Comparison of ENCODE assay signal across 11 cellular contexts in genomic region chr1:167723707-167724323, GRCh38. TPM values are rescaled to one million over a fixed set of nuclear protein-coding genes. Genes with fewer than 3 reads are reported as not detected.
A peak's percentile ranks its signal among the peaks of the same experiment; 100 is the strongest.
DNase-seq lines count a peak whose midpoint lies in the region; ATAC-seq and TF ChIP-seq lines count a peak whose summit lies in the region.
"Had no signal": no experiment of that assay in that cellular context is flagged by ENCODE, and none has a peak within 500 bp of the region (broad histone marks: within the 10 kb centered on the region; RNA-seq: fewer than 3 reads in every experiment).

No MANE protein-coding gene starts in this region.

- POLR2A ChIA-PET in CD4-positive, alpha-beta T cell (lab: Charles Lee), result interaction anchor here (0.8 to 2.6 kb wide), 3 partner anchors 9 to 28 kb away, joined by 3 to 6 read pairs (median 3); no protein-coding TSS in a partner anchor
- POLR2A ChIA-PET in IMR-90 (lab: Charles Lee; ENCODE audit: unreplicated experiment), result no interaction called here

- peaks cover 7% of the 10 kb centered on the region for H3K36me3 Mint-ChIP-seq in CD4-positive, alpha-beta T cell (ENCODE audit: low read depth)
- peaks cover 8 to 18% of the 10 kb centered on the region in 2 donors for H3K36me3 Mint-ChIP-seq in stimulated activated naive B cell treated with anti-CD40 and anti-IgM and Interleukin-4, amounts not matched to agents 10 μg/mL and 1 μg/mL and 100 μg/mL, for 72 hours

- H4K91ac ChIP-seq in IMR-90 (ENCODE audit: insufficient read depth, low read depth, low read length), result no peak overlapping the region

- H3K56ac ChIP-seq in IMR-90 (ENCODE audit: extremely low read depth, insufficient read depth, low read length), result no peak overlapping the region

- H3K23ac ChIP-seq in IMR-90 (ENCODE audit: low read depth, low read length), result peak overlapping the region; percentile 78; the same call in 1 of the 2 replicates

- H3K9me2 ChIP-seq in neural cell (ENCODE audit: insufficient read depth, low read length), result no peaks in the 10 kb centered on the region

- H3K79me2 ChIP-seq in neural cell (replicated peaks; ENCODE audit: insufficient read depth, low read length), result peaks cover 38% of the 10 kb centered on the region

- 100% methylated on average over 1 of the region's 2 CpGs; no CpG with 5 or more reads in 1 of the 2 experiments for WGBS in IMR-90 (ENCODE audit: extremely low coverage in 2 of 2, insufficient read length in 1 of 2), 2 experiments

- H3K27me3 ChIP-seq in CD4-positive, alpha-beta T cell (ENCODE audit: control insufficient read depth, insufficient read depth, low read length), result no peaks in the 10 kb centered on the region
- no peaks in the 10 kb centered on the region for H3K27me3 ChIP-seq in IMR-90 (ENCODE audit: control insufficient read depth, insufficient read depth, low read length)
- no peaks in the 10 kb centered on the region for H3K27me3 ChIP-seq in colonic mucosa
- no peaks in the 10 kb centered on the region for H3K27me3 ChIP-seq in neural cell (ENCODE audit: insufficient read depth, low read depth, low read length)

- no peak for TF ChIP-seq CTCF in CD4-positive, alpha-beta T cell (IDR thresholded peaks at IDR 0.05)
- no peak for TF ChIP-seq CTCF in IMR-90 (conservative IDR thresholded peaks at IDR 0.05; ENCODE audit: low read depth, low read length)
- no peak for TF ChIP-seq CTCF in colonic mucosa (IDR thresholded peaks at IDR 0.05)
- no peak for TF ChIP-seq CTCF in neural cell (IDR thresholded peaks at IDR 0.05; ENCODE audit: poor library complexity, severe bottlenecking)

- H2BK20ac ChIP-seq in IMR-90 (ENCODE audit: low read depth, low read length), result no peak overlapping the region

- H2BK120ac ChIP-seq in IMR-90 (ENCODE audit: low read depth, low read length), result no peak overlapping the region

- H4K20me1 ChIP-seq in IMR-90 (ENCODE audit: insufficient read depth, low read length), result peaks cover 56% of the 10 kb centered on the region
- H4K20me1 ChIP-seq in neural cell (ENCODE audit: insufficient read depth), result no peaks in the 10 kb centered on the region

- no peak for DNase-seq in CD4-positive, alpha-beta T cell
- DNase-seq in IMR-90 (no peak), colonic mucosa (no peak), hypothalamus (lab: John Stamatoyannopoulos, UW) (no peak), DMS153 treated with DMSO at 0.1 percent for 48 hours (lab: John Stamatoyannopoulos, UW; ENCODE audit: unreplicated experiment) (no peak)
- DNase-seq in activated CD4-positive, alpha-beta T cell treated with anti-CD3 and anti-CD28 coated beads for 4 hours, result no peak
- DNase-seq in stimulated activated naive B cell treated with anti-CD40 and anti-IgM and Interleukin-4, amounts not matched to agents 10 μg/mL and 1 μg/mL and 100 μg/mL, for 72 hours, result no peak
- DNase-seq: H7; NCI-H774; stimulated activated CD4-positive, alpha-beta T cell treated with anti-CD3 and anti-CD28 coated beads, Interleukin-15, amount 100 ng/mL, for 24 hours had no signal

- H3K9me3 Mint-ChIP-seq in CD4-positive, alpha-beta T cell, result no peaks in the 10 kb centered on the region
- H3K9me3 Mint-ChIP-seq in stimulated activated naive B cell treated with anti-CD40 and anti-IgM and Interleukin-4, amounts not matched to agents 10 μg/mL and 1 μg/mL and 100 μg/mL, for 72 hours, result no peaks in the 10 kb centered on the region

- CTCF ChIA-PET in CD4-positive, alpha-beta T cell (lab: Charles Lee), result interaction anchor here (0.8 kb wide), 1 partner anchor 9 kb away, joined by 4 read pairs; no protein-coding TSS in a partner anchor
- CTCF ChIA-PET in IMR-90 (lab: Yijun Ruan, JAX), result interaction anchor here (0.6 to 1.2 kb wide), 3 partner anchors 74 to 358 kb away, joined by 4 read pairs; no protein-coding TSS in a partner anchor

- no peak overlapping the region for H3K18ac ChIP-seq in IMR-90 (ENCODE audit: low read depth, low read length)

- H3K4me2 ChIP-seq in IMR-90 (ENCODE audit: low read depth, low read length) (peak overlapping the region; percentile 92), neural cell (ENCODE audit: low read length) (peak overlapping the region; percentile 89)

- peak overlapping the region; percentile 43; the same call in 1 of the 2 replicates for H2AK5ac ChIP-seq in IMR-90 (ENCODE audit: low read depth, low read length)

- H3K9me3 ChIP-seq in CD4-positive, alpha-beta T cell (ENCODE audit: control insufficient read depth, low read length), result no peaks in the 10 kb centered on the region
- H3K9me3 ChIP-seq in IMR-90 (ENCODE audit: control insufficient read depth, insufficient read depth, low read length) (no peaks in the 10 kb centered on the region), colonic mucosa (no peaks in the 10 kb centered on the region), neural cell (ENCODE audit: low read length) (no peaks in the 10 kb centered on the region)

- ATAC-seq in CD4-positive, alpha-beta T cell (ENCODE audit: poor library complexity), result no peak
- ATAC-seq in IMR-90 (ENCODE audit: low read depth), result no peak
- ATAC-seq in stimulated activated naive B cell treated with anti-CD40 and anti-IgM and Interleukin-4, amounts not matched to agents 10 μg/mL and 1 μg/mL and 100 μg/mL, for 72 hours (replicated peaks), result no peak

- H3F3A ChIP-seq in neural cell (ENCODE audit: insufficient read depth, low read length, poor library complexity, severe bottlenecking), result peaks cover 8% of the 10 kb centered on the region

- no peak overlapping the region for H4K8ac ChIP-seq in IMR-90 (ENCODE audit: low read depth in 2 of 2, low read length in 2 of 2)

- TF ChIP-seq POLR2A in IMR-90 (IDR thresholded peaks at IDR 0.05; ENCODE audit: low read depth, low read length), result no peak

- H3K9ac ChIP-seq in IMR-90 (ENCODE audit: low read depth, low read length) (no peak overlapping the region; the same call in 1 of the 2 replicates), colonic mucosa (ENCODE audit: low read depth in 2 of 2, low read length in 2 of 2) (peak overlapping the region; percentile 8 to 89), neural cell (ENCODE audit: low read length) (no peak overlapping the region)

- peaks cover 20% of the 10 kb centered on the region for H3K9me1 ChIP-seq in IMR-90 (ENCODE audit: insufficient read depth, low read length)

- H3K27me3 Mint-ChIP-seq in CD4-positive, alpha-beta T cell, result no peaks in the 10 kb centered on the region
- H3K27me3 Mint-ChIP-seq in stimulated activated naive B cell treated with anti-CD40 and anti-IgM and Interleukin-4, amounts not matched to agents 10 μg/mL and 1 μg/mL and 100 μg/mL, for 72 hours, result no peaks in the 10 kb centered on the region

- H2AFZ ChIP-seq in IMR-90 (replicated peaks; ENCODE audit: low read length, poor library complexity), result no peak overlapping the region
- no peak overlapping the region for H2AFZ ChIP-seq in neural cell (ENCODE audit: low read depth, low read length)

- TF ChIP-seq EP300 in neural cell (conservative IDR thresholded peaks at IDR 0.05; ENCODE audit: poor library complexity, severe bottlenecking), result no peak

- H3K14ac ChIP-seq in IMR-90 (replicated peaks; ENCODE audit: low read depth, low read length), result peak overlapping the region; percentile 76; the same call in 1 of the 2 replicates

- no peak overlapping the region for H3K27ac Mint-ChIP-seq in CD4-positive, alpha-beta T cell
- no peak overlapping the region for H3K27ac Mint-ChIP-seq in stimulated activated naive B cell treated with anti-CD40 and anti-IgM and Interleukin-4, amounts not matched to agents 10 μg/mL and 1 μg/mL and 100 μg/mL, for 72 hours

- no TSS peak for BruUV-seq in IMR-90 (replicated peaks; lab: Mats Ljungman, UMichigan)

- peaks cover 15 to 54% of the 10 kb centered on the region in 2 experiments; a peak in 3 of 4 replicates for H3K79me1 ChIP-seq in IMR-90 (ENCODE audit: low read depth in 1 of 2, low read length in 2 of 2)

- intact Hi-C loops in CD4-positive, alpha-beta T cell (cut with DNase I, micrococcal nuclease), result loop anchor here (5.0 to 10.0 kb wide), 2 partner anchors 38 to 361 kb away; no protein-coding TSS in a partner anchor
- intact Hi-C loops in IMR-90 (cut with micrococcal nuclease), result loop anchor here (2.0 to 5.0 kb wide), 2 partner anchors 33 to 213 kb away; partner anchors contain the start of genes DCAF6 and MPC2
- intact Hi-C loops in colonic mucosa (cut with DNase I), result loop anchor here (5.0 kb wide), 1 partner anchor 78 kb away; no protein-coding TSS in a partner anchor

- H3K4me1 Mint-ChIP-seq in CD4-positive, alpha-beta T cell (ENCODE audit: low read depth), result peaks cover 67% of the 10 kb centered on the region
- H3K4me1 Mint-ChIP-seq in stimulated activated naive B cell treated with anti-CD40 and anti-IgM and Interleukin-4, amounts not matched to agents 10 μg/mL and 1 μg/mL and 100 μg/mL, for 72 hours, result peaks cover 45 to 55% of the 10 kb centered on the region in 2 donors

- TF ChIP-seq RAD21 in IMR-90 (IDR thresholded peaks at IDR 0.05; ENCODE audit: low read length), result no peak
- TF ChIP-seq RAD21 in neural cell (conservative IDR thresholded peaks at IDR 0.05), result no peak

- in situ Hi-C loops in IMR-90 (cut with MboI; ENCODE audit: low sequenced_read_pairs), result loop anchor here (5.0 kb wide), 1 partner anchor 73 kb away; no protein-coding TSS in a partner anchor

- peak overlapping the region; percentile 19; the same call in 1 of the 2 replicates for H3K4ac ChIP-seq in IMR-90 (ENCODE audit: low read depth, low read length)

- peaks cover 10% of the 10 kb centered on the region for H3K4me1 ChIP-seq in IMR-90 (ENCODE audit: control insufficient read depth, insufficient read depth, low read length)
- H3K4me1 ChIP-seq in colonic mucosa, result no peaks in the 10 kb centered on the region

- H2BK15ac ChIP-seq in IMR-90 (ENCODE audit: low read depth, low read length), result no peak overlapping the region

- H3K4me3 ChIP-seq in IMR-90 (ENCODE audit: insufficient read depth, low read depth, low read length) (peak overlapping the region; percentile 89; the same call in 1 of the 2 replicates), colonic mucosa (no peak overlapping the region), neural cell (ENCODE audit: low read length) (peak overlapping the region; percentile 92)

- peak overlapping the region; percentile 86 for H3K4me3 Mint-ChIP-seq in CD4-positive, alpha-beta T cell
- H3K4me3 Mint-ChIP-seq in stimulated activated naive B cell treated with anti-CD40 and anti-IgM and Interleukin-4, amounts not matched to agents 10 μg/mL and 1 μg/mL and 100 μg/mL, for 72 hours, result peak overlapping the region in 1 of 2 donors; percentile 11

- dilution Hi-C loops in IMR-90 (cut with HindIII; ENCODE audit: low sequenced_read_pairs, unreplicated experiment), result no loop called here

- no peaks in the 10 kb centered on the region; the same call in 1 of the 2 replicates for H3K36me3 ChIP-seq in IMR-90 (ENCODE audit: control insufficient read depth, insufficient read depth, low read length)
- no peaks in the 10 kb centered on the region for H3K36me3 ChIP-seq in colonic mucosa
- H3K36me3 ChIP-seq in neural cell (ENCODE audit: insufficient read depth, low read length), result no peaks in the 10 kb centered on the region

- H4K5ac ChIP-seq in IMR-90 (ENCODE audit: low read depth, low read length), result no peak overlapping the region

- no peak overlapping the region for H2BK5ac ChIP-seq in IMR-90 (ENCODE audit: low read depth, low read length, poor library complexity, severe bottlenecking)

- H3K27ac ChIP-seq in CD4-positive, alpha-beta T cell (ENCODE audit: low read depth, low read length), result no peak overlapping the region
- H3K27ac ChIP-seq in IMR-90 (ENCODE audit: insufficient read depth, low read length) (no peak overlapping the region), colonic mucosa (no peak overlapping the region), neural cell (ENCODE audit: low read length) (no peak overlapping the region)

- no peak overlapping the region for H2AK9ac ChIP-seq in IMR-90 (replicated peaks; ENCODE audit: low read depth, low read length, poor library complexity)

RNA-seq across cellular contexts. Expression of gene MPZL1, which starts 2.0 kb away (rescaled TPM):
- 1 to 10 TPM; 1.2 to 1.5 TPM for total RNA-seq in CD4-positive, alpha-beta T cell
- total RNA-seq in IMR-90 (2012; rRNA removed) (81.7 and 87.3 TPM in 2 replicates), colonic mucosa (100 to 1,000 TPM; 112 to 144 TPM)
- polyA plus RNA-seq in IMR-90 (2012; rRNA removed) (48.0 and 55.3 TPM in 2 replicates), neural cell (167 and 191 TPM in 2 replicates)
- 28.8 and 39.7 TPM in 2 replicates for polyA plus RNA-seq in IMR-90 (2012; cell fraction: cytosol; rRNA removed)
- 22.6 and 65.6 TPM in 2 replicates for polyA plus RNA-seq in IMR-90 (2012; cell fraction: nucleus; rRNA removed; ENCODE audit: low replicate concordance)
- polyA minus RNA-seq in neural cell, result 200 and 268 TPM in 2 replicates

Comparison
In these comparisons a context has a peak if more than half of its experiments do, and no peak if none do; other contexts are left out.
1. H3K9ac ChIP-seq: peak in colonic mucosa (2 of 2); none in IMR-90 (single experiment) and neural cell (single experiment).
2. RNA of gene MPZL1, which starts 2.0 kb away (total RNA-seq): 112 to 144 TPM in colonic mucosa and 81.7 to 87.3 TPM in IMR-90; 1.2 to 1.5 TPM in CD4-positive, alpha-beta T cell; every median in the first group is over 10 times any median in the second.